In the genomic region with DNA sequence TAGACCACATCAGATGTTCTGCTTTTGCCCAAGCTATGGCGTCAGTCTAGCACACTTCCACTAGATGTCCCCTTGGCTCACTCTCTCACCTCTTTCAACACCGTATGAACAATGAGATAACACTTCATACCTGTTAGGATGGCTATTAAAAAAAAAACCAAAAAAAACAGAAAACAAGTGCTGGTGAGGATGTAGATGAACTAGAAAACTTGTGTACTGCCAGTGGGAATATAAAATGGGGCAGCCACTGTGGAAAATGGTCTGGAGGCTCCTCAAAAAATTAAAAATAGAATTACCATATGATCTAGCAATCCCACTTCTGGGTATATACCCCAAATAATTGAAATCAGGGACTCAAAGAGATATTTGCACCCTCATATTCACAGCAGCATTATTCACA, we compare ENCODE assay signal across 18 cellular contexts.
"Had no signal": no experiment of that assay in that cellular context is flagged by ENCODE, and none has a peak within 500 bp of the region (broad histone marks: within the 10 kb centered on the region; RNA-seq: fewer than 3 reads in every experiment).

No MANE protein-coding gene starts in this region.

- H3K27me3 ChIP-seq: foreskin keratinocyte, right lobe of liver, upper lobe of right lung, vagina had no signal

- DNase-seq: effector memory CD8-positive, alpha-beta T cell; erythroblast; foreskin keratinocyte; immature natural killer cell; left ventricle myocardium superior; mesendoderm; naive B cell; right lobe of liver; stimulated activated CD4-positive, alpha-beta T cell treated with anti-CD3 and anti-CD28 coated beads, Interleukin-1b, Interleukin-23, amount 100 ng/mL, for 48 hours; stimulated activated CD4-positive, alpha-beta T cell treated with anti-CD3 and anti-CD28 coated beads, Interleukin-4, amount 100 ng/mL, for 24 hours; tibial artery; upper lobe of right lung had no signal

- H3K4me1 ChIP-seq: prostate gland, right lobe of liver, tibial artery, upper lobe of right lung, vagina had no signal

- H3K27ac ChIP-seq: foreskin keratinocyte, parathyroid adenoma, prostate gland, right lobe of liver, tibial artery, upper lobe of right lung, vagina had no signal

- H3K36me3 ChIP-seq: prostate gland, right lobe of liver, tibial artery, upper lobe of right lung, vagina had no signal

- FAIRE-seq: keratinocyte had no signal

- H3K9ac ChIP-seq: parathyroid adenoma had no signal

- H2AFZ ChIP-seq: parathyroid adenoma had no signal

- H3K4me3 ChIP-seq: lung, prostate gland, right lobe of liver, tibial artery, upper lobe of right lung, vagina had no signal

- ATAC-seq: effector memory CD8-positive, alpha-beta T cell; foreskin keratinocyte; left ventricle myocardium superior; right lobe of liver; stimulated activated memory B cell treated with anti-CD40 and anti-IgM and Interleukin-4, amounts not matched to agents 10 μg/mL and 1 μg/mL and 100 μg/mL, for 72 hours; upper lobe of right lung had no signal

- H3K9me3 ChIP-seq: prostate gland, right lobe of liver, tibial artery, upper lobe of right lung, vagina had no signal
